Comparison of ENCODE assay signal across 35 cellular contexts in the genomic region with DNA sequence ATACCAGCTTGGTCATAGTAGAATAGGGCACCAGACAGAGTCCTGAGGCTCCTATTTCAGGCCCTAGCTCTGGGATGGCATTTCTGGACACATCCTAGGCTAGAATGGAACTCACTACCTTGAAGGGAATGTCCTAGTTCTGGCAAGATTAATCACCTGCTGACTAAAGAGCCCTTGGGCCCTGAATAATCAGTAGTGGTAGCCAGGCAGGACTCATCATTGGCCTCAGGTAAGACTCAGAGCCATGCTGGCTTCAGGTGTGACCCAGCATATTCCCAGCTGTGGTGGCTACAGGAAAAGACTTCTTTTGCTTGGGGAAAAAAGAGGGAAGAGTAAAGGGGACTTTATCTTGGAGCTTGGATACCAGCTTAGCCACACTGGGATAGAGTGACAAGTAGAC.
"Had no signal": no experiment of that assay in that cellular context is flagged by ENCODE, and none has a peak within 500 bp of the region (broad histone marks: within the 10 kb centered on the region; RNA-seq: fewer than 3 reads in every experiment).

No MANE protein-coding gene starts in this region.

- DNase-seq: activated B cell treated with CpG ODN at 0.5 μM for 24 hours; activated CD4-positive, alpha-beta memory T cell treated with anti-CD3 and anti-CD28 coated beads for 36 hours; activated CD4-positive, alpha-beta T cell treated with anti-CD3 and anti-CD28 coated beads for 4 hours; activated CD4-positive, alpha-beta T cell treated with anti-CD3 and anti-CD28 coated beads, Interleukin-2, amount 10 ng/mL, durations not matched to agents 24 days and 14 days; activated CD4-positive, alpha-beta T cell treated with anti-CD3 and anti-CD28 coated beads, Interleukin-2, amount 50 U/mL, for 1 hour; activated CD4-positive, alpha-beta T cell treated with anti-CD3 and anti-CD28 coated beads, Interleukin-2, amount 50 U/mL, for 4 hours; activated CD4-positive, CD25-positive, alpha-beta regulatory T cell treated with anti-CD3 and anti-CD28 coated beads, Interleukin-2, amount 50 U/mL, for 72 hours; activated CD8-positive, alpha-beta memory T cell treated with anti-CD3 and anti-CD28 coated beads, Interleukin-2, amount 50 U/mL, for 4 hours; activated CD8-positive, alpha-beta T cell treated with anti-CD3 and anti-CD28 coated beads for 36 hours; activated effector memory CD4-positive, alpha-beta T cell treated with anti-CD3 and anti-CD28 coated beads, Interleukin-2, amount 50 U/mL, for 16 hours; activated gamma-delta T cell treated with Interleukin-2 at 50 U/mL for 16 hours; activated naive CD4-positive, alpha-beta T cell; activated naive CD4-positive, alpha-beta T cell treated with anti-CD3 and anti-CD28 coated beads, Interleukin-2, amount 10 ng/mL, durations not matched to agents 7 days and 5 days; activated naive CD8-positive, alpha-beta T cell treated with anti-CD3 and anti-CD28 coated beads, Interleukin-2, amount 10 ng/mL, durations not matched to agents 7 days and 5 days; activated naive CD8-positive, alpha-beta T cell treated with anti-CD3 and anti-CD28 coated beads, Interleukin-2, amount 50 U/mL, for 24 hours; activated T-cell treated with anti-CD3 and anti-CD28 coated beads for 4 hours; activated T-cell treated with anti-CD3 and anti-CD28 coated beads, Interleukin-2, amount 50 U/mL, for 1 hour; activated T-cell treated with anti-CD3 and anti-CD28 coated beads, Interleukin-2, amount 50 U/mL, for 4 hours; activated T-cell treated with anti-CD3 and anti-CD28 coated beads, Interleukin-2, amount 50 U/mL, for 72 hours; amygdala; anterior cingulate cortex; central memory CD4-positive, alpha-beta T cell; T-helper 1 cell; T-helper 2 cell; T-helper 9 cell had no signal

- H3K27me3 ChIP-seq: ascending aorta had no signal

- H3K4me3 ChIP-seq: ascending aorta had no signal

- H3K9me3 Mint-ChIP-seq: activated CD4-positive, alpha-beta memory T cell treated with anti-CD3 and anti-CD28 coated beads for 36 hours; activated CD4-positive, alpha-beta T cell treated with anti-CD3 and anti-CD28 coated beads, Interleukin-2, amount 10 ng/mL, durations not matched to agents 24 days and 14 days; activated T-helper 1 cell treated with anti-CD3 and anti-CD28 coated beads, Interleukin-12 subunit alpha, Interleukin-12 subunit beta, Interleukin-2, Interleukin-4 antibody, amounts not matched to agents 30 ng/mL and 10 ng/mL and 1 ng/mL, durations not matched to agents 14 hours and 24 hours and 36 hours; T-helper 2 cell treated with Interferon-gamma antibody and Interleukin-4, amounts not matched to agents 5 μg/mL and 100 μg/mL, for 36 hours had no signal

- H3K27ac ChIP-seq: ascending aorta, VCaP had no signal

- H3K9me3 ChIP-seq: ascending aorta had no signal

- H3K4me3 Mint-ChIP-seq: activated B cell treated with CpG ODN at 0.5 μM for 24 hours; activated CD4-positive, alpha-beta memory T cell treated with anti-CD3 and anti-CD28 coated beads for 36 hours; activated CD4-positive, alpha-beta T cell treated with anti-CD3 and anti-CD28 coated beads, Interleukin-2, amount 10 ng/mL, durations not matched to agents 24 days and 14 days; activated CD8-positive, alpha-beta T cell treated with anti-CD3 and anti-CD28 coated beads for 36 hours; activated naive CD4-positive, alpha-beta T cell treated with anti-CD3 and anti-CD28 coated beads, Interleukin-2, amount 10 ng/mL, durations not matched to agents 7 days and 5 days; activated naive CD4-positive, alpha-beta T cell treated with anti-CD3 and anti-CD28 coated beads, Interleukin-2, amount 50 U/mL, for 24 hours; activated naive CD8-positive, alpha-beta T cell; activated naive CD8-positive, alpha-beta T cell treated with anti-CD3 and anti-CD28 coated beads, Interleukin-2, amount 10 ng/mL, durations not matched to agents 7 days and 5 days; activated naive CD8-positive, alpha-beta T cell treated with anti-CD3 and anti-CD28 coated beads, Interleukin-2, amount 50 U/mL, for 24 hours; activated T-cell treated with anti-CD3 and anti-CD28 coated beads, Interleukin-2, amount 50 U/mL, for 4 hours; activated T-cell treated with anti-CD3 and anti-CD28 coated beads, Interleukin-2, amount 50 U/mL, for 72 hours; activated T-helper 1 cell treated with anti-CD3 and anti-CD28 coated beads, Interleukin-12 subunit alpha, Interleukin-12 subunit beta, Interleukin-2, Interleukin-4 antibody, amounts not matched to agents 30 ng/mL and 10 ng/mL and 1 ng/mL, durations not matched to agents 14 hours and 24 hours and 36 hours; activated T-helper 17 cell treated with anti-CD3 and anti-CD28 coated beads, Interleukin-2, amount 50 U/mL, for 72 hours; brain; T-helper 1 cell treated with Interleukin-12 subunit alpha and Interleukin-12 subunit beta and Interleukin-4 antibody, amounts not matched to agents 30 μg/mL and 1 μg/mL, for 36 hours; T-helper 2 cell treated with Interferon-gamma antibody and Interleukin-4, amounts not matched to agents 5 μg/mL and 100 μg/mL, for 36 hours had no signal

- ATAC-seq: activated CD8-positive, alpha-beta T cell treated with anti-CD3 and anti-CD28 coated beads for 36 hours; activated naive CD8-positive, alpha-beta T cell treated with anti-CD3 and anti-CD28 coated beads, Interleukin-2, amount 50 U/mL, for 24 hours; activated T-cell treated with anti-CD3 and anti-CD28 coated beads, Interleukin-2, amount 50 U/mL, for 4 hours; activated T-cell treated with anti-CD3 and anti-CD28 coated beads, Interleukin-2, amount 50 U/mL, for 72 hours; activated T-helper 17 cell treated with anti-CD3 and anti-CD28 coated beads, Interleukin-2, amount 50 U/mL, for 72 hours had no signal

- FAIRE-seq: TTC549 had no signal

- H3K36me3 Mint-ChIP-seq: activated CD4-positive, alpha-beta memory T cell treated with anti-CD3 and anti-CD28 coated beads for 36 hours; activated naive CD4-positive, alpha-beta T cell treated with anti-CD3 and anti-CD28 coated beads, Interleukin-2, amount 10 ng/mL, durations not matched to agents 7 days and 5 days; activated naive CD8-positive, alpha-beta T cell treated with anti-CD3 and anti-CD28 coated beads, Interleukin-2, amount 10 ng/mL, durations not matched to agents 7 days and 5 days; brain had no signal

- H3K36me3 ChIP-seq: ascending aorta had no signal

- H3K27me3 Mint-ChIP-seq: activated CD4-positive, alpha-beta T cell treated with anti-CD3 and anti-CD28 coated beads, Interleukin-2, amount 10 ng/mL, durations not matched to agents 24 days and 14 days; activated naive CD4-positive, alpha-beta T cell treated with anti-CD3 and anti-CD28 coated beads, Interleukin-2, amount 10 ng/mL, durations not matched to agents 7 days and 5 days had no signal

- H3K4me1 ChIP-seq: ascending aorta had no signal

- H3K27ac Mint-ChIP-seq: activated B cell treated with CpG ODN at 0.5 μM for 24 hours; activated CD4-positive, alpha-beta memory T cell treated with anti-CD3 and anti-CD28 coated beads for 36 hours; activated CD4-positive, alpha-beta T cell treated with anti-CD3 and anti-CD28 coated beads, Interleukin-2, amount 10 ng/mL, durations not matched to agents 24 days and 14 days; activated CD8-positive, alpha-beta T cell treated with anti-CD3 and anti-CD28 coated beads for 36 hours; activated naive CD4-positive, alpha-beta T cell treated with anti-CD3 and anti-CD28 coated beads, Interleukin-2, amount 10 ng/mL, durations not matched to agents 7 days and 5 days; activated naive CD4-positive, alpha-beta T cell treated with anti-CD3 and anti-CD28 coated beads, Interleukin-2, amount 50 U/mL, for 24 hours; activated naive CD8-positive, alpha-beta T cell; activated naive CD8-positive, alpha-beta T cell treated with anti-CD3 and anti-CD28 coated beads, Interleukin-2, amount 10 ng/mL, durations not matched to agents 7 days and 5 days; activated naive CD8-positive, alpha-beta T cell treated with anti-CD3 and anti-CD28 coated beads, Interleukin-2, amount 50 U/mL, for 24 hours; activated T-cell treated with anti-CD3 and anti-CD28 coated beads, Interleukin-2, amount 50 U/mL, for 72 hours; activated T-helper 1 cell treated with anti-CD3 and anti-CD28 coated beads, Interleukin-12 subunit alpha, Interleukin-12 subunit beta, Interleukin-2, Interleukin-4 antibody, amounts not matched to agents 30 ng/mL and 10 ng/mL and 1 ng/mL, durations not matched to agents 14 hours and 24 hours and 36 hours; activated T-helper 17 cell treated with anti-CD3 and anti-CD28 coated beads, Interleukin-2, amount 50 U/mL, for 72 hours; brain; T-helper 1 cell treated with Interleukin-12 subunit alpha and Interleukin-12 subunit beta and Interleukin-4 antibody, amounts not matched to agents 30 μg/mL and 1 μg/mL, for 36 hours; T-helper 2 cell treated with Interferon-gamma antibody and Interleukin-4, amounts not matched to agents 5 μg/mL and 100 μg/mL, for 36 hours had no signal

- H3K4me1 Mint-ChIP-seq: activated B cell treated with CpG ODN at 0.5 μM for 24 hours; activated CD4-positive, alpha-beta T cell treated with anti-CD3 and anti-CD28 coated beads, Interleukin-2, amount 10 ng/mL, durations not matched to agents 24 days and 14 days; activated naive CD4-positive, alpha-beta T cell treated with anti-CD3 and anti-CD28 coated beads, Interleukin-2, amount 10 ng/mL, durations not matched to agents 7 days and 5 days; activated naive CD4-positive, alpha-beta T cell treated with anti-CD3 and anti-CD28 coated beads, Interleukin-2, amount 50 U/mL, for 24 hours; activated naive CD8-positive, alpha-beta T cell treated with anti-CD3 and anti-CD28 coated beads, Interleukin-2, amount 10 ng/mL, durations not matched to agents 7 days and 5 days; activated naive CD8-positive, alpha-beta T cell treated with anti-CD3 and anti-CD28 coated beads, Interleukin-2, amount 50 U/mL, for 24 hours; activated T-helper 17 cell treated with anti-CD3 and anti-CD28 coated beads, Interleukin-2, amount 50 U/mL, for 72 hours; brain had no signal
